Comparison of ENCODE assay signal across 8 cellular contexts in genomic region chr9:129823934-129824601, GRCh38. TPM values are rescaled to one million over a fixed set of nuclear protein-coding genes. Genes with fewer than 3 reads are reported as not detected.
A peak's percentile ranks its signal among the peaks of the same experiment; 100 is the strongest.
DNase-seq lines count a peak whose midpoint lies in the region; ATAC-seq and TF ChIP-seq lines count a peak whose summit lies in the region.

TOR1A (minus strand) TSS chr9:129824136; CDS start chr9:129824085, 51 bp downstream.

- H3K9ac ChIP-seq in adipocyte (ENCODE audit: low read length) (peak within 1 kb of the TSS; percentile 90), trophoblast cell (ENCODE audit: low read length) (peak within 1 kb of the TSS; percentile 93)

- H2BK120ac ChIP-seq in trophoblast cell (ENCODE audit: insufficient read depth, low read length, poor library complexity): peak within 1 kb of the TSS; percentile 86

- TF ChIP-seq POLR2A in transverse colon (IDR thresholded peaks at IDR 0.05): peak; percentile 62

- TF ChIP-seq CTCF in GM10266 (IDR thresholded peaks at IDR 0.05; ENCODE audit: control insufficient read depth, insufficient read depth, low read depth, missing control alignments) (no peak), transverse colon (IDR thresholded peaks at IDR 0.05) (no peak)

- ATAC-seq in HG02678 (IDR thresholded peaks at IDR 0.05; ENCODE audit: unreplicated experiment): peak; percentile 90

- peak within 1 kb of the TSS; percentile 99 for H4K8ac ChIP-seq in trophoblast cell (ENCODE audit: low read depth, low read length)

- no peaks in the 10 kb centered on the region for H3K9me3 ChIP-seq in adipocyte (ENCODE audit: control insufficient read depth, low read length)
- no peaks in the 10 kb centered on the region for H3K9me3 ChIP-seq in trophoblast cell (ENCODE audit: insufficient read depth, low read depth, low read length)
- H3K9me3 ChIP-seq in transverse colon: no peaks in the 10 kb centered on the region

- H2AFZ ChIP-seq in trophoblast cell (ENCODE audit: insufficient read depth, low read length, poor library complexity): peak within 1 kb of the TSS; percentile 99

- WGBS in trophoblast cell (ENCODE audit: extremely low coverage, insufficient coverage, insufficient read length): no CpG with 5 or more reads among the region's 47 CpGs
- 3 to 20% methylated on average over 3 to 42 of the region's 47 CpGs for WGBS in transverse colon (ENCODE audit: low coverage in 1 of 2), 2 donors

- H3K36me3 ChIP-seq in adipocyte (ENCODE audit: control insufficient read depth, insufficient read depth, low read length, severe bottlenecking) (peaks cover 54% of the 10 kb centered on the region), trophoblast cell (ENCODE audit: control insufficient read depth in 1 of 2, insufficient read depth in 2 of 2, low read length in 2 of 2) (peaks cover 32 to 36% of the 10 kb centered on the region in 2 experiments), transverse colon (peaks cover 0 to 36% (median 11%) of the 10 kb centered on the region in 4 donors)

- intact Hi-C loops in cardiac septum (cut with DNase I) (loop anchor here (1.0 kb wide), 1 partner anchor 11 kb away; the partner anchor contains the start of genes C9orf78 and USP20), transverse colon (cut with DNase I; ENCODE audit: low total_unique reads) (no loop called here)

- H3K27me3 ChIP-seq in adipocyte (replicated peaks; ENCODE audit: control insufficient read depth, insufficient read depth, low read length) (no peaks in the 10 kb centered on the region), trophoblast cell (ENCODE audit: insufficient read depth, low read length) (no peaks in the 10 kb centered on the region), transverse colon (no peaks in the 10 kb centered on the region)

- H3K4me3 ChIP-seq in adipocyte (ENCODE audit: low read length) (peak within 1 kb of the TSS; percentile 88), trophoblast cell (ENCODE audit: low read depth, low read length) (peak within 1 kb of the TSS; percentile 99), transverse colon (peak within 1 kb of the TSS; percentile 83 to 95 (median 89))

- peak within 1 kb of the TSS; percentile 92 for H4K91ac ChIP-seq in trophoblast cell (ENCODE audit: low read depth, low read length)

- in situ Hi-C loops in transverse colon (cut with MboI; ENCODE audit: low pct_ligation_motif_present in 1 of 4, low pct_unique_long_range_greater_than_20kb in 1 of 4, low sequenced_read_pairs in 3 of 4): no loop called here

- H3K18ac ChIP-seq in trophoblast cell (ENCODE audit: low read length): peak within 1 kb of the TSS; percentile 98

- H3K79me2 ChIP-seq in trophoblast cell (ENCODE audit: control insufficient read depth, insufficient read depth, low read length, poor library complexity): peaks cover 3% of the 10 kb centered on the region

- H3K4me2 ChIP-seq in trophoblast cell (ENCODE audit: low read length): peak within 1 kb of the TSS; percentile 84

- peak within 1 kb of the TSS; percentile 61 for H3K27ac ChIP-seq in trophoblast cell (ENCODE audit: low read depth, low read length)
- peak within 1 kb of the TSS; percentile 82 to 89 (median 86) for H3K27ac ChIP-seq in transverse colon

- peaks cover 4% of the 10 kb centered on the region for H3K79me1 ChIP-seq in trophoblast cell (ENCODE audit: low read length)

- H3K23ac ChIP-seq in trophoblast cell (ENCODE audit: low read length): no peak within 1 kb of the TSS

- DNase-seq in GM10266 (ENCODE audit: extremely low spot score) (peak; percentile 96), NCI-H1417 treated with DMSO at 0.1 percent for 48 hours (lab: John Stamatoyannopoulos, UW) (peak; percentile 91), SW480 (ENCODE audit: low spot score) (peak; percentile 96), adipocyte (ENCODE audit: low read depth) (peak; percentile 97), cardiac septum (ENCODE audit: low spot score) (peak; percentile 98), trophoblast cell (peak; percentile 92 to 97), transverse colon (peak; percentile 97)

- peak within 1 kb of the TSS; percentile 97 for H2AK5ac ChIP-seq in trophoblast cell (ENCODE audit: low read length)

- H4K12ac ChIP-seq in trophoblast cell (ENCODE audit: low read depth, low read length): peak within 1 kb of the TSS; percentile 96

- TF ChIP-seq EP300 in transverse colon (IDR thresholded peaks at IDR 0.05; ENCODE audit: low read depth): no peak

- H3K4me1 ChIP-seq in adipocyte (ENCODE audit: control insufficient read depth, insufficient read depth, low read length) (peaks cover 6% of the 10 kb centered on the region), trophoblast cell (ENCODE audit: control insufficient read depth in 1 of 2, insufficient read depth in 2 of 2, low read length in 2 of 2) (peaks cover 4 to 6% of the 10 kb centered on the region in 2 experiments), transverse colon (peaks cover 3 to 10% (median 6%) of the 10 kb centered on the region in 4 donors)

- H3K4ac ChIP-seq in trophoblast cell (ENCODE audit: low read depth, low read length): peak within 1 kb of the TSS; percentile 94

- peak within 1 kb of the TSS; percentile 87 for H2BK5ac ChIP-seq in trophoblast cell (ENCODE audit: low read depth, low read length, poor library complexity)

- H3K14ac ChIP-seq in trophoblast cell (ENCODE audit: low read length): peak within 1 kb of the TSS; percentile 98

- H2BK12ac ChIP-seq in trophoblast cell (ENCODE audit: low read length): no peak within 1 kb of the TSS

RNA-seq across cellular contexts. Expression of gene TOR1A, which starts in this region (rescaled TPM):
- 14.0 TPM for total RNA-seq in cardiac septum
- polyA plus RNA-seq in trophoblast cell (2013): 35.3 and 36.4 TPM in 2 replicates
- 10 to 100 TPM in 3 of 4 donors, 1 to 10 TPM in 1; 6.2 to 47.0 (median 40.0) TPM for total RNA-seq in transverse colon

Comparison
In these comparisons a context has a peak if more than half of its experiments do, and no peak if none do; other contexts are left out.
1. Peak in every context shown above with its lines: DNase-seq, ATAC-seq, H3K4me3 ChIP-seq and H3K27ac ChIP-seq.